In the genomic region with DNA sequence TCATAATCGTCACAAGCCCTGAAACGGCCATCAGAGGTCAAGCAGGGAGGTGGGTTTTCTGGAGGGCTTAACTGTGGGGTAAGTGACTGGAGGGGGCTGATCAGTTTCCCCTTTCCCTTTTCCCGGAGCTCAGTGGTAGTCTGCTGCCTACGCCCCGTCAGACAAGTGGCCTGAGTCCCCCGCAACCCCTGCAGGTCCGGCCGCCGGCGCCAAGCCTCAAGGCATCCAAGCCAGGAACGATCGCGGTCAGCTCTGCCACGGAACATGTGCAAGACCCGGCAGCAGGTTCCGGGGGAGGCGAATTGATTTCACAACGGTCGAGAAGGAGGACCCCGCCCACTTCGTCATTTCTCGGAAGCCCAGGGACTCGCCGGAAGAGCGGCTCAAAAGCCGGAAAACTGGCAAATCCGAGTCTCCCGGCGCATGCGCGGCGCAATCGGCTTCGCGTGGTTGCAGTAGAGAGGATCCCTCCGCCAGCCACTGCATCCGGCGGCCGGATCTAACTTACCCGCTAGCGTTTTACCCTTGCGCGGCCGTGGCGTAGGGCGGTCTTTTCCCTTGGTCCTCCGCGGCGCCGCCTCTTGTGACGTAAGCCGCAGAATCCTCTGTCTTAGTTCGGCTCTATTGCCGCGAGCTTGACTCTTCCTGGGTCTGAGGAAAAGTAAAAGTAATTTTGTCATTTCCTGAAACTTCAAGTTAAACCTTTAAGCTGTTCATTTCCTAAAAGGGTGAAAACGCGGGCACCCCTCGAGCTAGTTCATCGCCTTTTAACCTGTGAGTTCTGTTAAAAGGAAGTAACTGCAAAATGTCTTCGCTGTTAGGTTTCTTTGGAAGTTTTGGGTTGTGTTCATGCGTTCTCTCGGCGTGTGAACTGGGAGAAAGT, we compare ENCODE assay signal across 8 cellular contexts. TPM values are rescaled to one million over a fixed set of nuclear protein-coding genes. Genes with fewer than 3 reads are reported as not detected.
DNase-seq lines count a peak whose midpoint lies in the region; ATAC-seq and TF ChIP-seq lines count a peak whose summit lies in the region.

No MANE protein-coding gene starts in this region.

- DNase-seq in AG20443 (ENCODE audit: low spot score) (peak; percentile 98), NCI-H446 (lab: John Stamatoyannopoulos, UW) (peak; percentile 99 to 100), cerebellar cortex (ENCODE audit: low spot score) (peak; percentile 99), iris pigment epithelial cell (ENCODE audit: low read depth) (peak; percentile 100), spleen (peak; percentile 100)

- TF ChIP-seq CTCF in spleen (IDR thresholded peaks at IDR 0.05 in 8 of 11, conservative IDR thresholded peaks at IDR 0.05 in 3 of 11) = peak in 2 of 11 experiments; percentile 13 to 43

- 0 to 2% (median 0%) methylated on average over 41 to 63 of the region's 63 CpGs for WGBS in spleen, 5 donors

- intact Hi-C loops in spleen (cut with DNase I; ENCODE audit: low total_unique reads) = no loop called here

- no peaks in the 10 kb centered on the region for H3K27me3 ChIP-seq in spleen (replicated peaks in 1 of 7)

- TF ChIP-seq POLR2A in spleen (IDR thresholded peaks at IDR 0.05) = peak; percentile 63 to 97 (median 89)

- peak overlapping the region; percentile 47 to 73 (median 50) for H3K4me3 ChIP-seq in spleen

- H3K36me3 ChIP-seq in spleen = peaks cover 0 to 12% (median 0%) of the 10 kb centered on the region in 6 donors

- peaks cover 6 to 54% (median 27%) of the 10 kb centered on the region in 6 donors for H3K4me1 ChIP-seq in spleen

- peaks cover 0 to 15% (median 0%) of the 10 kb centered on the region in 8 donors for H3K9me3 ChIP-seq in spleen

- ATAC-seq in GM19043 (IDR thresholded peaks at IDR 0.05; ENCODE audit: low read depth, unreplicated experiment) = peak; percentile 91
- peak; percentile 94 for ATAC-seq in HG03354 (IDR thresholded peaks at IDR 0.05; ENCODE audit: poor library complexity, severe bottlenecking, unreplicated experiment)
- ATAC-seq in activated CD4-positive, CD25-positive, alpha-beta regulatory T cell treated with anti-CD3 and anti-CD28 coated beads, Interleukin-2, amount 50 U/mL, for 24 hours = peak; percentile 94 to 95

- H3K27ac ChIP-seq in spleen = peak overlapping the region; percentile 94 to 99 (median 97)

RNA-seq across cellular contexts. Expression of a gene that starts 14.9 kb away (rescaled TPM):
- total RNA-seq in spleen = 100 to 1,000 TPM; 187 to 405 (median 247) TPM
- 100 to 1,000 TPM in 2 of 3 donors, 10 to 100 TPM in 1; 76.9 to 168 (median 115) TPM for polyA plus RNA-seq in spleen

Comparison
In these comparisons a context has a peak if more than half of its experiments do, and no peak if none do; other contexts are left out.
1. Peak in every context shown above with its lines: DNase-seq, ATAC-seq, H3K4me3 ChIP-seq and H3K27ac ChIP-seq.